Comparison of ENCODE assay signal across 8 cellular contexts in genomic region chr3:51384145-51384729, GRCh38. TPM values are rescaled to one million over a fixed set of nuclear protein-coding genes. Genes with fewer than 3 reads are reported as not detected.
DNase-seq lines count a peak whose midpoint lies in the region; ATAC-seq, FAIRE-seq and TF ChIP-seq lines count a peak whose summit lies in the region.

No MANE protein-coding gene starts in this region.

- no peak for FAIRE-seq in frontal cortex (lab: Jason Lieb, UNC)

- 1% methylated on average over 27 to 29 of the region's 29 CpGs for WGBS in ovary, 3 donors

- peaks cover 1% of the 10 kb centered on the region for H3K4me1 ChIP-seq in ovary (ENCODE audit: insufficient read depth)

- TF ChIP-seq EP300 in ovary (IDR thresholded peaks at IDR 0.05), result no peak

- H3K36me3 ChIP-seq in WERI-Rb-1 (peaks cover 41% of the 10 kb centered on the region), ovary (no peaks in the 10 kb centered on the region)

- H3K27me3 ChIP-seq in WERI-Rb-1 (ENCODE audit: insufficient read depth, low read depth, severe bottlenecking) (no peaks in the 10 kb centered on the region), ovary (no peaks in the 10 kb centered on the region)

- peak; percentile 22 for ATAC-seq in HG03135 (IDR thresholded peaks at IDR 0.05; ENCODE audit: unreplicated experiment)

- POLR2A ChIA-PET in GM10248 (lab: Yijun Ruan, JAX), result interaction anchor here (1.8 kb wide), 1 partner anchor 12 kb away, joined by 4 read pairs; no protein-coding TSS in a partner anchor

- H3K4me3 ChIP-seq in WERI-Rb-1 (ENCODE audit: low read depth, low read length), result peak overlapping the region; percentile 79
- peak overlapping the region; percentile 83 for H3K4me3 ChIP-seq in ovary

- TF ChIP-seq CTCF in 22Rv1 (IDR thresholded peaks at IDR 0.05), result no peak
- no peak for TF ChIP-seq CTCF in GM10248 (IDR thresholded peaks at IDR 0.05; ENCODE audit: control extremely low read depth, extremely low read depth, low read depth, missing control alignments)
- no peak for TF ChIP-seq CTCF in WERI-Rb-1 (IDR thresholded peaks at IDR 0.05; ENCODE audit: low read depth, low read length)
- TF ChIP-seq CTCF in ovary (IDR thresholded peaks at IDR 0.05), result no peak

- CTCF ChIA-PET in GM10248 (lab: Yijun Ruan, JAX), result interaction anchor here (1.1 to 7.5 kb wide), 4 partner anchors 117 to 768 kb away, joined by 4 to 71 read pairs (median 8); no protein-coding TSS in a partner anchor

- H3K27ac ChIP-seq in 22Rv1, result peak overlapping the region; percentile 89
- H3K27ac ChIP-seq in WERI-Rb-1, result peak overlapping the region; percentile 99
- peak overlapping the region; percentile 81 to 90 for H3K27ac ChIP-seq in ovary

- no peak for TF ChIP-seq POLR2A in ovary (IDR thresholded peaks at IDR 0.05)

- H3K9me3 ChIP-seq in WERI-Rb-1 (ENCODE audit: severe bottlenecking), result no peaks in the 10 kb centered on the region
- H3K9me3 ChIP-seq in ovary, result no peaks in the 10 kb centered on the region

- intact Hi-C loops in ovary (cut with DNase I), result loop anchor here in 2 of 4 donors (10.0 kb wide), 2 partner anchors 291 to 769 kb away; partner anchors contain the start of genes CISH (in 1 of the 2), MAPKAPK3 (in 1 of the 2) and TEX264 (in 1 of the 2)

- DNase-seq in GM10248 (ENCODE audit: extremely low spot score), result peak; percentile 48
- no peak for DNase-seq in WERI-Rb-1
- DNase-seq in frontal cortex (ENCODE audit: low spot score in 2 of 2), result peak; percentile 56 to 58
- peak in 4 of 5 donors; percentile 33 to 67 (median 52) for DNase-seq in ovary
- DNase-seq in effector CD8-positive, alpha-beta T cell (lab: John Stamatoyannopoulos, UW), result no peak
- no peak for DNase-seq in OCI-M2 (lab: John Stamatoyannopoulos, UW; ENCODE audit: unreplicated experiment)

RNA-seq across cellular contexts. Expression of gene MANF, which starts 0.9 kb away (rescaled TPM):
- total RNA-seq in frontal cortex (33.8 TPM), ovary (10 to 100 TPM; 18.4 to 75.5 (median 43.4) TPM)
- 100 to 1,000 TPM in 1 of 2 donors, 10 to 100 TPM in 1; 35.0 to 105 TPM for polyA plus RNA-seq in ovary

RNA-seq across cellular contexts. Expression of gene RBM15B, which starts 6.8 kb away (rescaled TPM):
- total RNA-seq in frontal cortex (31.0 TPM), ovary (10 to 100 TPM; 21.3 to 40.2 (median 30.0) TPM)
- 10 to 100 TPM; 16.1 to 19.6 TPM for polyA plus RNA-seq in ovary

Comparison
In these comparisons a context has a peak if more than half of its experiments do, and no peak if none do; other contexts are left out.
1. DNase-seq: peak in GM10248 (single experiment), frontal cortex (2 of 2) and ovary (4 of 5); none in WERI-Rb-1 (single experiment), effector CD8-positive, alpha-beta T cell (single experiment) and OCI-M2 (single experiment).
2. Peak in every context shown above with its lines, with median percentiles within 50 percentile points of each other: H3K27ac ChIP-seq.